In genomic region chr9:129399301-129399990, GRCh38 we compare ENCODE assay signal across 1 cellular context.
TF ChIP-seq lines count a peak whose summit lies in the region.

No MANE protein-coding gene starts in this region.

TF ChIP-seq in IMR-90, 13 proteins besides CTCF, POLR2A, EP300 and RAD21:
- TF ChIP-seq ELK1 (IDR thresholded peaks at IDR 0.05; ENCODE audit: borderline replicate concordance, low read depth, low read length) (no peak), CHD1 (IDR thresholded peaks at IDR 0.05; ENCODE audit: low read depth, low read length) (no peak), CEBPB (IDR thresholded peaks at IDR 0.05; ENCODE audit: low read depth, low read length) (no peak), USF2 (IDR thresholded peaks at IDR 0.05; ENCODE audit: low read depth, low read length) (no peak), FOS (IDR thresholded peaks at IDR 0.05; ENCODE audit: low read depth, low read length) (no peak), MAFK (IDR thresholded peaks at IDR 0.05; ENCODE audit: low read depth, low read length) (no peak)
